ENCODE assay signal across 9 cellular contexts in genomic region chr3:23991236-23992050, GRCh38. TPM values are rescaled to one million over a fixed set of nuclear protein-coding genes. Genes with fewer than 3 reads are reported as not detected.
DNase-seq lines count a peak whose midpoint lies in the region; ATAC-seq and TF ChIP-seq lines count a peak whose summit lies in the region.
"Had no signal": no experiment of that assay in that cellular context is flagged by ENCODE, and none has a peak within 500 bp of the region (broad histone marks: within the 10 kb centered on the region; RNA-seq: fewer than 3 reads in every experiment).

No MANE protein-coding gene starts in this region.

- H3K27me3 Mint-ChIP-seq in mesothelial cell of epicardium (ENCODE audit: low read depth) = no peaks in the 10 kb centered on the region
- H3K27me3 Mint-ChIP-seq: activated naive CD8-positive, alpha-beta T cell treated with anti-CD3 and anti-CD28 coated beads, Interleukin-2, amount 50 U/mL, for 24 hours had no signal

- no peak for ATAC-seq in GM18520 (IDR thresholded peaks at IDR 0.05; ENCODE audit: unreplicated experiment)
- ATAC-seq: activated naive CD8-positive, alpha-beta T cell treated with anti-CD3 and anti-CD28 coated beads, Interleukin-2, amount 50 U/mL, for 24 hours had no signal

- peak overlapping the region; percentile 48 for H3K27ac Mint-ChIP-seq in mesothelial cell of epicardium
- H3K27ac Mint-ChIP-seq: activated naive CD8-positive, alpha-beta T cell treated with anti-CD3 and anti-CD28 coated beads, Interleukin-2, amount 50 U/mL, for 24 hours had no signal

- POLR2A ChIA-PET in GM10248 (lab: Yijun Ruan, JAX) = no interaction called here

- CTCF ChIA-PET in GM10248 (lab: Yijun Ruan, JAX) = interaction anchor here (0.9 to 1.4 kb wide), 3 partner anchors 8 to 22 kb away, joined by 3 to 5 read pairs (median 4); no protein-coding TSS in a partner anchor

- H3K4me1 ChIP-seq in tibial artery = peaks cover 0 to 38% (median 17%) of the 10 kb centered on the region in 4 donors

- in situ Hi-C loops in astrocyte of the spinal cord (cut with HindIII; ENCODE audit: low sequenced_read_pairs) = no loop called here

- peak overlapping the region in 1 of 2 donors; percentile 29 for H3K27ac ChIP-seq in tibial artery

- no peaks in the 10 kb centered on the region for H3K36me3 Mint-ChIP-seq in mesothelial cell of epicardium

- H3K27me3 ChIP-seq in tibial artery = no peaks in the 10 kb centered on the region

- TF ChIP-seq POLR2A in NB4 (IDR thresholded peaks at IDR 0.05; ENCODE audit: extremely low read depth, insufficient read length) = no peak

- no peak for TF ChIP-seq CTCF in AG10803 (conservative IDR thresholded peaks at IDR 0.05; ENCODE audit: low read length)
- no peak for TF ChIP-seq CTCF in NB4 (IDR thresholded peaks at IDR 0.05; ENCODE audit: low read depth, low read length)
- TF ChIP-seq CTCF in astrocyte of the spinal cord (IDR thresholded peaks at IDR 0.05; ENCODE audit: low read depth, low read length) = no peak
- no peak for TF ChIP-seq CTCF in mesothelial cell of epicardium (IDR thresholded peaks at IDR 0.05; ENCODE audit: unreplicated experiment)
- no peak for TF ChIP-seq CTCF in tibial artery (IDR thresholded peaks at IDR 0.05)
- no peak for TF ChIP-seq CTCF in GM10248 (IDR thresholded peaks at IDR 0.05; ENCODE audit: control extremely low read depth, extremely low read depth, low read depth, missing control alignments)

- no peaks in the 10 kb centered on the region for H3K36me3 ChIP-seq in tibial artery

- no peaks in the 10 kb centered on the region for H3K9me3 Mint-ChIP-seq in mesothelial cell of epicardium
- H3K9me3 Mint-ChIP-seq: activated naive CD8-positive, alpha-beta T cell treated with anti-CD3 and anti-CD28 coated beads, Interleukin-2, amount 50 U/mL, for 24 hours had no signal

- intact Hi-C loops in tibial artery (cut with DNase I; ENCODE audit: low total_unique reads) = loop anchor here (10.0 kb wide), 1 partner anchor 503 kb away; the partner anchor contains the start of gene THRB

- DNase-seq in AG10803 (ENCODE audit: low read depth) = peak; percentile 23
- peak; percentile 25 for DNase-seq in NB4 (ENCODE audit: low read depth)
- peak; percentile 44 for DNase-seq in astrocyte of the spinal cord (ENCODE audit: low read depth, low spot score)
- no peak for DNase-seq in mesothelial cell of epicardium (ENCODE audit: low spot score in 2 of 2, unreplicated experiment in 2 of 2)
- DNase-seq in tibial artery = no peak
- no peak for DNase-seq in ecto neural progenitor cell (ENCODE audit: low spot score)
- no peak for DNase-seq in GM10248 (ENCODE audit: extremely low spot score)
- DNase-seq: activated naive CD8-positive, alpha-beta T cell treated with anti-CD3 and anti-CD28 coated beads, Interleukin-2, amount 50 U/mL, for 24 hours had no signal

- H3K4me3 ChIP-seq in AG10803 (ENCODE audit: low read length) (no peak overlapping the region), NB4 (ENCODE audit: low read depth, low read length) (no peak overlapping the region), astrocyte of the spinal cord (ENCODE audit: low read depth, low read length) (no peak overlapping the region), tibial artery (no peak overlapping the region)

- H3K9me3 ChIP-seq in tibial artery = no peaks in the 10 kb centered on the region

- peaks cover 47% of the 10 kb centered on the region for H3K4me1 Mint-ChIP-seq in mesothelial cell of epicardium

- H3K4me3 Mint-ChIP-seq in mesothelial cell of epicardium = no peak overlapping the region
- H3K4me3 Mint-ChIP-seq: activated naive CD8-positive, alpha-beta T cell treated with anti-CD3 and anti-CD28 coated beads, Interleukin-2, amount 50 U/mL, for 24 hours had no signal

RNA-seq across cellular contexts. Expression of gene NR1D2, which starts 46.4 kb away (rescaled TPM):
- 26.1 to 29.2 TPM (median 27.3 TPM) in 3 replicates for total RNA-seq in mesothelial cell of epicardium

Comparison
In these comparisons a context has a peak if more than half of its experiments do, and no peak if none do; other contexts are left out.
1. DNase-seq: peak in AG10803 (single experiment), NB4 (single experiment) and astrocyte of the spinal cord (single experiment); none in mesothelial cell of epicardium (0 of 2), tibial artery (0 of 2), ecto neural progenitor cell (single experiment) and GM10248 (single experiment).